ENCODE assay signal across 1 cellular context in genomic region chr22:33271390-33272161, GRCh38.
A peak's percentile ranks its signal among the peaks of the same experiment; 100 is the strongest.
TF ChIP-seq lines count a peak whose summit lies in the region.

No MANE protein-coding gene starts in this region.

TF ChIP-seq in HepG2, 621 proteins besides CTCF, POLR2A, EP300 and RAD21 (continued from another document and continues in another):
- no peak for TF ChIP-seq ZNF407 (CRISPR knock-in tag; IDR thresholded peaks at IDR 0.05; ENCODE audit: not compliant biosample characterization)
- TF ChIP-seq ZBTB37 (CRISPR knock-in tag; IDR thresholded peaks at IDR 0.05): no peak
- no peak for TF ChIP-seq MAFF (IDR thresholded peaks at IDR 0.05; ENCODE audit: low read depth, low read length)
- no peak for TF ChIP-seq SPEN (CRISPR knock-in tag; IDR thresholded peaks at IDR 0.05; ENCODE audit: low read depth)
- TF ChIP-seq TEAD3 (CRISPR knock-in tag; optimal IDR thresholded peaks at IDR 0.05; ENCODE audit: borderline replicate concordance): no peak
- TF ChIP-seq CBX2 (IDR thresholded peaks at IDR 0.05; ENCODE audit: low read depth, low read length): no peak
- TF ChIP-seq CBX2 (CRISPR knock-in tag; IDR thresholded peaks at IDR 0.05; ENCODE audit: low read depth): no peak
- no peak for TF ChIP-seq ZNF710 (CRISPR knock-in tag; IDR thresholded peaks at IDR 0.05; ENCODE audit: borderline replicate concordance)
- TF ChIP-seq ATM (IDR thresholded peaks at IDR 0.05; ENCODE audit: borderline replicate concordance): no peak
- TF ChIP-seq NFE2L2 (IDR thresholded peaks at IDR 0.05; ENCODE audit: low read length): no peak
- TF ChIP-seq ZNF543 (CRISPR knock-in tag; IDR thresholded peaks at IDR 0.05): no peak
- no peak for TF ChIP-seq FOXO1 (CRISPR knock-in tag; IDR thresholded peaks at IDR 0.05)
- no peak for TF ChIP-seq ZGPAT (CRISPR knock-in tag; IDR thresholded peaks at IDR 0.05)
- no peak for TF ChIP-seq ZFYVE20 (CRISPR knock-in tag; IDR thresholded peaks at IDR 0.05; ENCODE audit: borderline replicate concordance, low read depth)
- TF ChIP-seq KLF6 (CRISPR knock-in tag; IDR thresholded peaks at IDR 0.05): 0 out of 2 replicates have a peak, but pooled peaks have one; percentile 16
- no peak for TF ChIP-seq ZFP82 (CRISPR knock-in tag; IDR thresholded peaks at IDR 0.05; ENCODE audit: borderline replicate concordance)
- TF ChIP-seq CREBL2 (CRISPR knock-in tag; IDR thresholded peaks at IDR 0.05; ENCODE audit: borderline replicate concordance): no peak
- TF ChIP-seq THRA (CRISPR knock-in tag; IDR thresholded peaks at IDR 0.05; ENCODE audit: borderline replicate concordance): no peak
- TF ChIP-seq ZNF577 (CRISPR knock-in tag; IDR thresholded peaks at IDR 0.05; ENCODE audit: borderline replicate concordance, low read depth): no peak
- TF ChIP-seq ZNF644 (CRISPR knock-in tag; IDR thresholded peaks at IDR 0.05; ENCODE audit: low read depth): 0 out of 2 replicates have a peak, but pooled peaks have one; percentile 5
- no peak for TF ChIP-seq ARNT (IDR thresholded peaks at IDR 0.05)
- TF ChIP-seq ZNF646 (CRISPR knock-in tag; IDR thresholded peaks at IDR 0.05): no peak
- TF ChIP-seq CSRNP2 (CRISPR knock-in tag; conservative IDR thresholded peaks at IDR 0.05; ENCODE audit: low read depth): no peak
- 0 out of 2 replicates have a peak, but pooled peaks have one; percentile 14 for TF ChIP-seq ZNF503 (CRISPR knock-in tag; IDR thresholded peaks at IDR 0.05)
